In genomic region chr6:44931385-44931784, GRCh38 we compare ENCODE assay signal across 24 cellular contexts.
DNase-seq lines count a peak whose midpoint lies in the region; ATAC-seq and TF ChIP-seq lines count a peak whose summit lies in the region.
"Had no signal": no experiment of that assay in that cellular context is flagged by ENCODE, and none has a peak within 500 bp of the region (broad histone marks: within the 10 kb centered on the region; RNA-seq: fewer than 3 reads in every experiment).

No MANE protein-coding gene starts in this region.

- CTCF ChIA-PET in activated CD4-positive, alpha-beta T cell treated with anti-CD3 and anti-CD28 coated beads for 36 hours (lab: Charles Lee) = interaction anchor here (1.1 kb wide), 1 partner anchor 11 kb away, joined by 3 read pairs; no protein-coding TSS in a partner anchor
- CTCF ChIA-PET in CD4-positive, alpha-beta T cell (lab: Charles Lee) = interaction anchor here (1.3 kb wide), 1 partner anchor 15 kb away, joined by 3 read pairs; no protein-coding TSS in a partner anchor

- no peaks in the 10 kb centered on the region for H3F3A ChIP-seq in GM23248 (ENCODE audit: insufficient read depth)

- POLR2A ChIA-PET in activated CD4-positive, alpha-beta T cell treated with anti-CD3 and anti-CD28 coated beads for 36 hours (lab: Charles Lee) = no interaction called here
- POLR2A ChIA-PET in CD4-positive, alpha-beta T cell (lab: Charles Lee) = interaction anchor here (0.7 to 4.9 kb wide), 5 partner anchors 37 to 499 kb away, joined by 3 to 26 read pairs (median 4); partner anchors contain the start of gene SUPT3H

- no peaks in the 10 kb centered on the region for H3K4me1 ChIP-seq in GM23248 (ENCODE audit: insufficient read depth)
- H3K4me1 ChIP-seq: adrenal gland, gastroesophageal sphincter, lower lobe of right lung, tibial artery had no signal

- H3K36me3 Mint-ChIP-seq in activated CD4-positive, alpha-beta T cell treated with anti-CD3 and anti-CD28 coated beads for 36 hours (ENCODE audit: low read depth) = peaks cover 9% of the 10 kb centered on the region
- H3K36me3 Mint-ChIP-seq in CD4-positive, alpha-beta T cell (ENCODE audit: low read depth) = peaks cover 28% of the 10 kb centered on the region
- H3K36me3 Mint-ChIP-seq in activated T-helper 1 cell treated with anti-CD3 and anti-CD28 coated beads, Interleukin-12 subunit alpha, Interleukin-12 subunit beta, Interleukin-2, Interleukin-4 antibody, amounts not matched to agents 30 ng/mL and 10 ng/mL and 1 ng/mL, durations not matched to agents 14 hours and 24 hours and 36 hours (ENCODE audit: low read depth) = peaks cover 17% of the 10 kb centered on the region
- H3K36me3 Mint-ChIP-seq in mesothelial cell of epicardium = peaks cover 2% of the 10 kb centered on the region

- no peaks in the 10 kb centered on the region for H3K27me3 ChIP-seq in CD4-positive, alpha-beta T cell (ENCODE audit: control insufficient read depth, insufficient read depth, low read length)
- H3K27me3 ChIP-seq in GM23248 (replicated peaks; ENCODE audit: insufficient read depth) = no peaks in the 10 kb centered on the region
- H3K27me3 ChIP-seq: adrenal gland, brain microvascular endothelial cell, gastroesophageal sphincter, tibial artery had no signal

- no peak overlapping the region for H3K9ac ChIP-seq in GM23248

- no peak overlapping the region for H2AFZ ChIP-seq in GM23248
- H2AFZ ChIP-seq: GM23338 had no signal

- no peak overlapping the region for H3K4me3 ChIP-seq in GM23248
- H3K4me3 ChIP-seq: adrenal gland, gastroesophageal sphincter, GM23338, lower lobe of right lung, smooth muscle cell, tibial artery had no signal

- no peaks in the 10 kb centered on the region for H3K9me3 ChIP-seq in CD4-positive, alpha-beta T cell (ENCODE audit: control insufficient read depth, low read length)
- no peaks in the 10 kb centered on the region for H3K9me3 ChIP-seq in GM23248 (ENCODE audit: low read depth)
- H3K9me3 ChIP-seq: adrenal gland, gastroesophageal sphincter, lower lobe of right lung, tibial artery had no signal

- no peak overlapping the region for H3K4me3 Mint-ChIP-seq in activated CD4-positive, alpha-beta T cell treated with anti-CD3 and anti-CD28 coated beads for 36 hours
- peak overlapping the region; percentile 90 for H3K4me3 Mint-ChIP-seq in CD4-positive, alpha-beta T cell
- peak overlapping the region; percentile 71 for H3K4me3 Mint-ChIP-seq in activated T-helper 1 cell treated with anti-CD3 and anti-CD28 coated beads, Interleukin-12 subunit alpha, Interleukin-12 subunit beta, Interleukin-2, Interleukin-4 antibody, amounts not matched to agents 30 ng/mL and 10 ng/mL and 1 ng/mL, durations not matched to agents 14 hours and 24 hours and 36 hours
- no peak overlapping the region for H3K4me3 Mint-ChIP-seq in mesothelial cell of epicardium
- H3K4me3 Mint-ChIP-seq: B cell, GM23338 had no signal

- H3K36me3 ChIP-seq in GM23248 (ENCODE audit: low read depth) = no peaks in the 10 kb centered on the region
- H3K36me3 ChIP-seq: adrenal gland, brain microvascular endothelial cell, gastroesophageal sphincter, lower lobe of right lung, tibial artery had no signal

- H3K9me3 Mint-ChIP-seq in activated CD4-positive, alpha-beta T cell treated with anti-CD3 and anti-CD28 coated beads for 36 hours (ENCODE audit: low read depth) = no peaks in the 10 kb centered on the region
- no peaks in the 10 kb centered on the region for H3K9me3 Mint-ChIP-seq in CD4-positive, alpha-beta T cell
- no peaks in the 10 kb centered on the region for H3K9me3 Mint-ChIP-seq in activated T-helper 1 cell treated with anti-CD3 and anti-CD28 coated beads, Interleukin-12 subunit alpha, Interleukin-12 subunit beta, Interleukin-2, Interleukin-4 antibody, amounts not matched to agents 30 ng/mL and 10 ng/mL and 1 ng/mL, durations not matched to agents 14 hours and 24 hours and 36 hours
- H3K9me3 Mint-ChIP-seq in mesothelial cell of epicardium = no peaks in the 10 kb centered on the region
- H3K9me3 Mint-ChIP-seq: GM23338 had no signal

- H3K4me2 ChIP-seq in GM23248 (ENCODE audit: unreplicated experiment) = no peak overlapping the region
- H3K4me2 ChIP-seq: GM23338, smooth muscle cell had no signal

- in situ Hi-C loops in GM23248 (cut with MboI) = no loop called here

- no peaks in the 10 kb centered on the region for H3K27me3 Mint-ChIP-seq in activated CD4-positive, alpha-beta T cell treated with anti-CD3 and anti-CD28 coated beads for 36 hours
- H3K27me3 Mint-ChIP-seq in CD4-positive, alpha-beta T cell = no peaks in the 10 kb centered on the region
- H3K27me3 Mint-ChIP-seq in activated T-helper 1 cell treated with anti-CD3 and anti-CD28 coated beads, Interleukin-12 subunit alpha, Interleukin-12 subunit beta, Interleukin-2, Interleukin-4 antibody, amounts not matched to agents 30 ng/mL and 10 ng/mL and 1 ng/mL, durations not matched to agents 14 hours and 24 hours and 36 hours (ENCODE audit: insufficient read depth) = no peaks in the 10 kb centered on the region
- H3K27me3 Mint-ChIP-seq in mesothelial cell of epicardium (ENCODE audit: low read depth) = no peaks in the 10 kb centered on the region
- H3K27me3 Mint-ChIP-seq: B cell had no signal

- no peak for DNase-seq in activated CD4-positive, alpha-beta T cell treated with anti-CD3 and anti-CD28 coated beads for 36 hours
- no peak for DNase-seq in activated CD4-positive, alpha-beta T cell treated with anti-CD3 and anti-CD28 coated beads, Interleukin-2, amount 50 U/mL, for 48 hours
- no peak for DNase-seq in CD4-positive, alpha-beta T cell
- DNase-seq in activated T-helper 1 cell treated with anti-CD3 and anti-CD28 coated beads, Interleukin-12 subunit alpha, Interleukin-12 subunit beta, Interleukin-2, Interleukin-4 antibody, amounts not matched to agents 30 ng/mL and 10 ng/mL and 1 ng/mL, durations not matched to agents 14 hours and 24 hours and 36 hours (ENCODE audit: low spot score) = no peak
- DNase-seq in mesothelial cell of epicardium (ENCODE audit: low spot score in 2 of 2, unreplicated experiment in 2 of 2) (no peak), GM23248 (no peak), AG08396 (ENCODE audit: low spot score) (no peak), HCEC 1CT (no peak)
- DNase-seq: activated CD4-positive, CD25-positive, alpha-beta regulatory T cell treated with anti-CD3 and anti-CD28 coated beads, Interleukin-2, amount 50 U/mL, for 72 hours; adrenal gland; brain microvascular endothelial cell; hypothalamus; islet precursor cell; lower lobe of right lung; NCI-H1092 treated with DMSO at 0.1 percent for 48 hours; NCI-H2029 treated with DMSO at 0.1 percent for 48 hours; NCI-H345; Right ventricle myocardium superior; stimulated activated naive CD4-positive, alpha-beta T cell; tibial artery had no signal

- peak overlapping the region; percentile 67 for H3K27ac Mint-ChIP-seq in activated CD4-positive, alpha-beta T cell treated with anti-CD3 and anti-CD28 coated beads for 36 hours
- H3K27ac Mint-ChIP-seq in CD4-positive, alpha-beta T cell = peak overlapping the region; percentile 95
- H3K27ac Mint-ChIP-seq in activated T-helper 1 cell treated with anti-CD3 and anti-CD28 coated beads, Interleukin-12 subunit alpha, Interleukin-12 subunit beta, Interleukin-2, Interleukin-4 antibody, amounts not matched to agents 30 ng/mL and 10 ng/mL and 1 ng/mL, durations not matched to agents 14 hours and 24 hours and 36 hours = peak overlapping the region; percentile 79
- peak overlapping the region; percentile 72 for H3K27ac Mint-ChIP-seq in mesothelial cell of epicardium
- H3K27ac Mint-ChIP-seq: B cell, GM23338 had no signal

- ATAC-seq in activated CD4-positive, alpha-beta T cell treated with anti-CD3 and anti-CD28 coated beads for 36 hours = no peak
- no peak for ATAC-seq in CD4-positive, alpha-beta T cell (ENCODE audit: poor library complexity)
- ATAC-seq: gastroesophageal sphincter, GM23338, lower lobe of right lung had no signal

- no peaks in the 10 kb centered on the region for H4K20me1 ChIP-seq in GM23248 (ENCODE audit: insufficient read depth)

- intact Hi-C loops in activated CD4-positive, alpha-beta T cell treated with anti-CD3 and anti-CD28 coated beads for 36 hours (cut with DNase I, micrococcal nuclease) = loop anchor here in 1 of 2 experiments (5.0 to 10.0 kb wide), 6 partner anchors 231 to 1083 kb away; partner anchors contain the start of genes CLIC5 and SUPT3H
- intact Hi-C loops in CD4-positive, alpha-beta T cell (cut with DNase I, micrococcal nuclease) = loop anchor here (5.0 to 10.0 kb wide), 5 partner anchors 77 to 491 kb away; partner anchors contain the start of gene SUPT3H (in 2 of the 2)
- intact Hi-C loops in activated T-helper 1 cell treated with anti-CD3 and anti-CD28 coated beads, Interleukin-12 subunit alpha, Interleukin-12 subunit beta, Interleukin-2, Interleukin-4 antibody, amounts not matched to agents 30 ng/mL and 10 ng/mL and 1 ng/mL, durations not matched to agents 14 hours and 24 hours and 36 hours (cut with micrococcal nuclease) = loop anchor here (5.0 to 10.0 kb wide), 5 partner anchors 277 to 991 kb away; no protein-coding TSS in a partner anchor

- H3K79me2 ChIP-seq in GM23248 (ENCODE audit: insufficient read depth) = no peaks in the 10 kb centered on the region

- peaks cover 45% of the 10 kb centered on the region for H3K4me1 Mint-ChIP-seq in activated CD4-positive, alpha-beta T cell treated with anti-CD3 and anti-CD28 coated beads for 36 hours
- H3K4me1 Mint-ChIP-seq in CD4-positive, alpha-beta T cell (ENCODE audit: low read depth) = peaks cover 58% of the 10 kb centered on the region
- peaks cover 51% of the 10 kb centered on the region for H3K4me1 Mint-ChIP-seq in activated T-helper 1 cell treated with anti-CD3 and anti-CD28 coated beads, Interleukin-12 subunit alpha, Interleukin-12 subunit beta, Interleukin-2, Interleukin-4 antibody, amounts not matched to agents 30 ng/mL and 10 ng/mL and 1 ng/mL, durations not matched to agents 14 hours and 24 hours and 36 hours (ENCODE audit: low read depth)
- H3K4me1 Mint-ChIP-seq in mesothelial cell of epicardium = peaks cover 20% of the 10 kb centered on the region
- H3K4me1 Mint-ChIP-seq: B cell, GM23338 had no signal

- H3K27ac ChIP-seq in CD4-positive, alpha-beta T cell (ENCODE audit: low read depth, low read length) = no peak overlapping the region
- H3K27ac ChIP-seq in GM23248 = no peak overlapping the region
- H3K27ac ChIP-seq: adrenal gland, brain microvascular endothelial cell, gastroesophageal sphincter, lower lobe of right lung, tibial artery had no signal

- H3K9me2 ChIP-seq in GM23248 (ENCODE audit: insufficient read depth) = no peaks in the 10 kb centered on the region

- no peak for TF ChIP-seq CTCF in CD4-positive, alpha-beta T cell (IDR thresholded peaks at IDR 0.05)
- no peak for TF ChIP-seq CTCF in mesothelial cell of epicardium (IDR thresholded peaks at IDR 0.05; ENCODE audit: unreplicated experiment)

Comparison
In these comparisons a context has a peak if more than half of its experiments do, and no peak if none do; other contexts are left out.
1. H3K4me3 Mint-ChIP-seq: peak in CD4-positive, alpha-beta T cell (single experiment) and activated T-helper 1 cell treated with anti-CD3 and anti-CD28 coated beads, Interleukin-12 subunit alpha, Interleukin-12 subunit beta, Interleukin-2, Interleukin-4 antibody, amounts not matched to agents 30 ng/mL and 10 ng/mL and 1 ng/mL, durations not matched to agents 14 hours and 24 hours and 36 hours (single experiment); none in activated CD4-positive, alpha-beta T cell treated with anti-CD3 and anti-CD28 coated beads for 36 hours (single experiment) and mesothelial cell of epicardium (single experiment).
2. Peak in every context shown above with its lines, with median percentiles within 50 percentile points of each other: H3K27ac Mint-ChIP-seq.